8 cellular contexts compared by ENCODE assay signal in genomic region chr19:40392894-40393517, GRCh38. TPM values are rescaled to one million over a fixed set of nuclear protein-coding genes. Genes with fewer than 3 reads are reported as not detected.
DNase-seq lines count a peak whose midpoint lies in the region; ATAC-seq, FAIRE-seq and TF ChIP-seq lines count a peak whose summit lies in the region.
"Had no signal": no experiment of that assay in that cellular context is flagged by ENCODE, and none has a peak within 500 bp of the region (broad histone marks: within the 10 kb centered on the region; RNA-seq: fewer than 3 reads in every experiment).

No MANE protein-coding gene starts in this region.

- intact Hi-C loops in heart left ventricle (cut with DNase I), result no loop called here
- intact Hi-C loops in Right ventricle myocardium inferior (cut with DNase I), result no loop called here

- H3K36me3 ChIP-seq in heart left ventricle, result peaks cover 0 to 8% (median 0%) of the 10 kb centered on the region in 9 donors
- H3K36me3 ChIP-seq: ovary had no signal

- no peak for TF ChIP-seq POLR2A in heart left ventricle (IDR thresholded peaks at IDR 0.05)

- no peak overlapping the region for H3K4me3 ChIP-seq in heart left ventricle
- H3K4me3 ChIP-seq: ovary had no signal

- H3K4me1 ChIP-seq in heart left ventricle, result no peaks in the 10 kb centered on the region

- DNase-seq in heart left ventricle (no peak), Right ventricle myocardium inferior (ENCODE audit: missing footprints) (no peak), GM19239 (ENCODE audit: insufficient read length, low spot score) (no peak), NCI-H2196 treated with DMSO at 0.1 percent for 48 hours (lab: John Stamatoyannopoulos, UW; ENCODE audit: unreplicated experiment) (no peak)
- DNase-seq: activated T-cell treated with anti-CD3 and anti-CD28 coated beads, Interleukin-2, amount 50 U/mL, for 1 hour; ovary had no signal

- no peak overlapping the region for H3K27ac ChIP-seq in heart left ventricle
- H3K27ac ChIP-seq: ovary had no signal

- ATAC-seq in heart left ventricle (peak in 1 of 4 donors; percentile 35), Right ventricle myocardium inferior (no peak), esophagus mucosa (peak; percentile 83), HG03280 (IDR thresholded peaks at IDR 0.05; ENCODE audit: unreplicated experiment) (no peak)

- no peak for FAIRE-seq in GM19239 (lab: Jason Lieb, UNC)

- WGBS in heart left ventricle, 4 donors, result 43 to 66% (median 54%) methylated on average over 9 of the region's 9 CpGs

- no peaks in the 10 kb centered on the region for H3K27me3 ChIP-seq in heart left ventricle
- H3K27me3 ChIP-seq: ovary had no signal

- no peaks in the 10 kb centered on the region for H3K9me3 ChIP-seq in heart left ventricle
- H3K9me3 ChIP-seq: ovary had no signal

- TF ChIP-seq CTCF in heart left ventricle (IDR thresholded peaks at IDR 0.05), result peak in 8 of 12 donors; percentile 9 to 35 (median 18)

RNA-seq across cellular contexts. Expression of gene HIPK4, which starts 3.0 kb away (rescaled TPM):
- total RNA-seq in heart left ventricle (under 1 TPM in 3 of 9 donors, not detected in 6; 0.07 to 0.14 (median 0.12) TPM), Right ventricle myocardium inferior (not detected), esophagus mucosa (not detected)
- under 1 TPM; 0.08 to 0.12 TPM for polyA plus RNA-seq in heart left ventricle

RNA-seq across cellular contexts. Expression of gene PRX, which starts 20.2 kb away (rescaled TPM):
- 1 to 10 TPM; 2.5 to 4.6 (median 3.1) TPM for total RNA-seq in heart left ventricle
- polyA plus RNA-seq in heart left ventricle, result 1 to 10 TPM; 2.9 to 4.3 TPM
- 3.5 TPM for total RNA-seq in Right ventricle myocardium inferior
- total RNA-seq in esophagus mucosa, result 0.80 TPM

RNA-seq across cellular contexts. Expression of gene SERTAD1, which starts 32.8 kb away (rescaled TPM):
- total RNA-seq in heart left ventricle (10 to 100 TPM in 6 of 9 donors, 1 to 10 TPM in 3; 7.6 to 28.0 (median 11.5) TPM), Right ventricle myocardium inferior (12.0 TPM), esophagus mucosa (14.7 TPM)
- polyA plus RNA-seq in heart left ventricle, result 10 to 100 TPM; 10.2 to 40.2 TPM

RNA-seq across cellular contexts. Expression of gene PLD3, which starts 44.5 kb away (rescaled TPM):
- total RNA-seq in heart left ventricle, result 100 to 1,000 TPM; 138 to 375 (median 183) TPM
- polyA plus RNA-seq in heart left ventricle, result 100 to 1,000 TPM; 109 to 146 TPM
- total RNA-seq in Right ventricle myocardium inferior, result 169 TPM
- total RNA-seq in esophagus mucosa, result 55.4 TPM

RNA-seq across cellular contexts. Expression of gene C19orf47, which starts 44.8 kb away (rescaled TPM):
- 100 to 1,000 TPM in 8 of 9 donors, 10 to 100 TPM in 1; 99.1 to 230 (median 148) TPM for total RNA-seq in heart left ventricle
- polyA plus RNA-seq in heart left ventricle, result 100 to 1,000 TPM; 226 to 314 TPM
- 222 TPM for total RNA-seq in Right ventricle myocardium inferior
- 13.4 TPM for total RNA-seq in esophagus mucosa
